In the genomic region with DNA sequence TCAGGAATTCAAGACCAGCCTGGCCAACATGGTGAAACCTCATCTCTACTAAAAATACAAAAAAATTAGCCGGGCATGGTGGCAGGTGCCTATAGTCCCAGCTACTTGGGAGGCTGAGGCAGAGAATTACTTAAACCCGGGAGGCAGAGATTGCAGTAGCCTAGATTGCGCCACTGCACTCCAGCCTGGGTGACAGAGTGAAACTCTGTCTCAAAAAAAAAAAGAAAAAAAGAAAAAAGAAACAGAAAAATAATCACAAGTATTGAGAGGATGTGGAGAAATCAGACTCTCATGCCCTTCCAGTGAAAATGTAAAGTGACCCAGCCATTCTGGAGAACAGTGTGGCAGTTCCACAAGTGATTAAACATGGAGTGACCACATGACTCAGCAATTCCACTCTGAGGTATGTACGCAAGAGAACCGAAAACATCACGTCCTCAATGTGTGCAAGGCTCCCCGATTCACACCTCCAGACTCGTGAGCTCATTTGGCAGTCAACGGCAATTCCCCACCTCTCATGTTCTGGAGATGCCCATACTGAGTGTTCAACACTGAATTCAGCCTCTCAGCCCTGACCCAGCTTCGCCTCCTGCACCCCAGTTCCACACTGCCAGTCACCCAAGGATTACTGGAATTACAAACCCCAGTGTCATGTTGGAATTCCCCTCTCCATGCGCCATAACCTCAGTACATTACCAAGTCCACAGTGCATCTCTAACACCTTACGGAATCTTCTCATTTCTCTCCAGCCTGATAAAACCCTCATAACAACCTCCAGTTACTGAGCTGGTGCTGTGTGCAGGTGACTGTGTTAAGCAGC, we compare ENCODE assay signal across 9 cellular contexts. TPM values are rescaled to one million over a fixed set of nuclear protein-coding genes. Genes with fewer than 3 reads are reported as not detected.
DNase-seq lines count a peak whose midpoint lies in the region; ATAC-seq and TF ChIP-seq lines count a peak whose summit lies in the region.
"Had no signal": no experiment of that assay in that cellular context is flagged by ENCODE, and none has a peak within 500 bp of the region (broad histone marks: within the 10 kb centered on the region; RNA-seq: fewer than 3 reads in every experiment).

No MANE protein-coding gene starts in this region.

- peak; percentile 88 for ATAC-seq in GM19035 (IDR thresholded peaks at IDR 0.05; ENCODE audit: unreplicated experiment)
- peak; percentile 79 for ATAC-seq in HG03025 (IDR thresholded peaks at IDR 0.05; ENCODE audit: low FRiP score, unreplicated experiment)
- ATAC-seq in activated T-cell treated with anti-CD3 and anti-CD28 coated beads, Interleukin-2, amount 50 U/mL, for 4 hours, result peak; percentile 96 to 97
- ATAC-seq in naive thymus-derived CD4-positive, alpha-beta T cell, result peak; percentile 75
- ATAC-seq in HG02970 (IDR thresholded peaks at IDR 0.05; ENCODE audit: low FRiP score, unreplicated experiment), result no peak

- intact Hi-C loops in naive thymus-derived CD4-positive, alpha-beta T cell (cut with micrococcal nuclease), result loop anchor here in 1 of 2 donors (10.0 kb wide), 1 partner anchor 1275 kb away; no protein-coding TSS in a partner anchor
- intact Hi-C loops in stomach (cut with DNase I; ENCODE audit: low total_unique reads), result no loop called here

- H3K36me3 ChIP-seq in naive thymus-derived CD4-positive, alpha-beta T cell (ENCODE audit: control insufficient read depth in 2 of 3, insufficient read depth in 3 of 3, low read length in 3 of 3), result peaks cover 2 to 27% (median 3%) of the 10 kb centered on the region in 3 experiments
- peaks cover 15 to 38% (median 33%) of the 10 kb centered on the region in 4 donors for H3K36me3 ChIP-seq in stomach

- peaks cover 37% of the 10 kb centered on the region for H3K4me1 Mint-ChIP-seq in activated T-cell treated with anti-CD3 and anti-CD28 coated beads, Interleukin-2, amount 50 U/mL, for 4 hours (ENCODE audit: low read depth)
- peaks cover 11 to 27% (median 15%) of the 10 kb centered on the region in 7 donors for H3K4me1 Mint-ChIP-seq in naive thymus-derived CD4-positive, alpha-beta T cell

- peaks cover 23% of the 10 kb centered on the region for H3K36me3 Mint-ChIP-seq in activated T-cell treated with anti-CD3 and anti-CD28 coated beads, Interleukin-2, amount 50 U/mL, for 4 hours (ENCODE audit: insufficient read depth)
- peaks cover under 1 to 38% (median 11%) of the 10 kb centered on the region in 5 donors for H3K36me3 Mint-ChIP-seq in naive thymus-derived CD4-positive, alpha-beta T cell

- no peak overlapping the region for H3K4me3 Mint-ChIP-seq in activated T-cell treated with anti-CD3 and anti-CD28 coated beads, Interleukin-2, amount 50 U/mL, for 4 hours
- H3K4me3 Mint-ChIP-seq in naive thymus-derived CD4-positive, alpha-beta T cell, result no peak overlapping the region

- 72 to 77% (median 75%) methylated on average over 12 of the region's 12 CpGs for WGBS in stomach, 5 donors

- H3K27me3 Mint-ChIP-seq in activated T-cell treated with anti-CD3 and anti-CD28 coated beads, Interleukin-2, amount 50 U/mL, for 4 hours (ENCODE audit: low read depth), result no peaks in the 10 kb centered on the region
- H3K27me3 Mint-ChIP-seq in naive thymus-derived CD4-positive, alpha-beta T cell, result no peaks in the 10 kb centered on the region

- TF ChIP-seq POLR2A in stomach (IDR thresholded peaks at IDR 0.05), result no peak

- H3K9me3 ChIP-seq in naive thymus-derived CD4-positive, alpha-beta T cell (ENCODE audit: control insufficient read depth in 2 of 3, low read length in 3 of 3), result no peaks in the 10 kb centered on the region
- H3K9me3 ChIP-seq in stomach, result no peaks in the 10 kb centered on the region

- H3K27ac Mint-ChIP-seq in naive thymus-derived CD4-positive, alpha-beta T cell, result peak overlapping the region in 1 of 9 donors; percentile 60

- no peak overlapping the region for H3K4me3 ChIP-seq in naive thymus-derived CD4-positive, alpha-beta T cell (ENCODE audit: low read length)
- no peak overlapping the region for H3K4me3 ChIP-seq in stomach

- H3K9me3 Mint-ChIP-seq in activated T-cell treated with anti-CD3 and anti-CD28 coated beads, Interleukin-2, amount 50 U/mL, for 4 hours, result no peaks in the 10 kb centered on the region
- H3K9me3 Mint-ChIP-seq in naive thymus-derived CD4-positive, alpha-beta T cell, result no peaks in the 10 kb centered on the region

- no peak for TF ChIP-seq CTCF in stomach (IDR thresholded peaks at IDR 0.05)

- CTCF ChIA-PET in naive thymus-derived CD4-positive, alpha-beta T cell (lab: Charles Lee), result no interaction called here

- POLR2A ChIA-PET in naive thymus-derived CD4-positive, alpha-beta T cell (lab: Charles Lee), result no interaction called here

- TF ChIP-seq EP300 in stomach (IDR thresholded peaks at IDR 0.05), result no peak

- H3K4me1 ChIP-seq in naive thymus-derived CD4-positive, alpha-beta T cell (ENCODE audit: control insufficient read depth in 2 of 2, insufficient read depth in 2 of 2, low read length in 2 of 2), result no peaks in the 10 kb centered on the region
- H3K4me1 ChIP-seq in stomach, result peaks cover 4 to 24% (median 14%) of the 10 kb centered on the region in 4 donors

- H3K27me3 ChIP-seq in naive thymus-derived CD4-positive, alpha-beta T cell (ENCODE audit: control insufficient read depth in 2 of 2, insufficient read depth in 2 of 2, low read length in 2 of 2), result no peaks in the 10 kb centered on the region
- H3K27me3 ChIP-seq in stomach, result no peaks in the 10 kb centered on the region

- no peak overlapping the region for H3K27ac ChIP-seq in naive thymus-derived CD4-positive, alpha-beta T cell (ENCODE audit: low read depth, low read length)
- H3K27ac ChIP-seq in stomach, result peak overlapping the region in 2 of 5 donors; percentile 43 to 44
- H3K27ac ChIP-seq: epithelial cell of prostate had no signal

- DNase-seq in activated T-cell treated with anti-CD3 and anti-CD28 coated beads, Interleukin-2, amount 50 U/mL, for 4 hours, result no peak
- peak in 1 of 9 donors; percentile 53 for DNase-seq in naive thymus-derived CD4-positive, alpha-beta T cell
- DNase-seq in stomach (no peak), Kasumi-1 (lab: John Stamatoyannopoulos, UW) (no peak), GM19238 (ENCODE audit: insufficient read length, low spot score) (no peak)

RNA-seq across cellular contexts. Expression of a gene that starts 21.1 kb away (rescaled TPM):
- 10 to 100 TPM; 20.1 to 35.8 (median 20.6) TPM for total RNA-seq in activated T-cell treated with anti-CD3 and anti-CD28 coated beads, Interleukin-2, amount 50 U/mL, for 4 hours
- total RNA-seq in naive thymus-derived CD4-positive, alpha-beta T cell, result 10 to 100 TPM; 10.9 to 20.5 (median 14.8) TPM
- 10 to 100 TPM; 16.1 to 19.1 TPM for polyA plus RNA-seq in naive thymus-derived CD4-positive, alpha-beta T cell
- total RNA-seq in stomach, result 10 to 100 TPM; 23.3 to 45.5 (median 37.9) TPM
- polyA plus RNA-seq in stomach, result 10 to 100 TPM; 13.5 to 43.7 (median 22.4) TPM

RNA-seq across cellular contexts. Expression of a gene that starts 21.1 kb away (rescaled TPM):
- total RNA-seq in activated T-cell treated with anti-CD3 and anti-CD28 coated beads, Interleukin-2, amount 50 U/mL, for 4 hours, result 10 to 100 TPM; 35.7 to 41.5 (median 41.0) TPM
- total RNA-seq in naive thymus-derived CD4-positive, alpha-beta T cell, result 10 to 100 TPM; 28.5 to 33.7 (median 29.6) TPM
- 10 to 100 TPM; 13.8 to 21.3 TPM for polyA plus RNA-seq in naive thymus-derived CD4-positive, alpha-beta T cell
- 10 to 100 TPM in 3 of 5 donors, 1 to 10 TPM in 2; 1.8 to 39.7 (median 13.3) TPM for total RNA-seq in stomach
- 1 to 10 TPM; 5.6 to 6.9 (median 6.7) TPM for polyA plus RNA-seq in stomach
